24 cellular contexts compared by ENCODE assay signal in the genomic region with DNA sequence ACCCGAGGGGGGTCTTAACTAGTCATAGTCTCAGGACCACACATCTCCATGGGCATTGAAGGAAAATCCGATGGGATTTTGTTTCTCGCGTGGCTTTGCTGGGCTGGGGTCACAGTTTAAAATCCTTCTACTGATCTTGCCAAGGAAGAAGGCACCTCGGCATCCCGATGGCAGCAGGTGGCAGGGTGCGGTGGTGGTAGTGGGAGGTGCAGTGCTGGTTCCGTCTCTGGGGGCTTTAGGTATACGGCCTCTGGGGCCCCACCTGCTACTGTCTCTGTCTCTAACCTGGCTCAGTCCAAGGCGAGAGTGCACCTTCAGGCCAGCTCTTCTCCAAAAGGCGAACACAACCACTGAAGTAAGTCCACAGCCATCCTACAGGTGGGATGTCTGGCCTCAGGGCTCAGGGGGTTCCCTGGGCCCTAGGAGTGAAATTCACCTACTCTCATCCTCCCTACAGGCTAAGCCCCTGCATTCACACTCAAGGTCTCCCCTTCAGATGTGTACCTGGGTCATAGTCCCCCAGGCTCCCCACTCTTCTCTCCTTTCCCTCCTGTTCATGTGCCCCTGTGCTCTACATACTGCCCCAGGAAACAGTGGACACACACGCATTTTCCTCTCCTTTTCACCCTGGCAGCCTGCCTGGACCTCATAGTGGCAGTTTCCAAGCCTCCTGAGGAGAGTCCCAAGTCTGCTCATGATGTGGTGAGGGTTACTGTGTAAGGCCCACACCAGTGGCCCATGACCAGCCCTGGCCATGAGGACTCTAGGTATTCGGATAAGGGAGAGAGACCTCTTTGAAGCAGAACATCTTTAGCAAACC. TPM values are rescaled to one million over a fixed set of nuclear protein-coding genes. Genes with fewer than 3 reads are reported as not detected.
"Had no signal": no experiment of that assay in that cellular context is flagged by ENCODE, and none has a peak within 500 bp of the region (broad histone marks: within the 10 kb centered on the region; RNA-seq: fewer than 3 reads in every experiment).

No MANE protein-coding gene starts in this region.

- H3K4me3 Mint-ChIP-seq: naive thymus-derived CD4-positive, alpha-beta T cell; nephron progenitor cell; stimulated activated naive B cell treated with anti-CD40 and anti-IgM and Interleukin-4, amounts not matched to agents 10 μg/mL and 1 μg/mL and 100 μg/mL, for 72 hours; stimulated activated naive CD8-positive, alpha-beta T cell treated with anti-CD3 and anti-CD28 coated beads, Interleukin-15, amount 100 ng/mL, for 72 hours had no signal

- H3K4me1 Mint-ChIP-seq: naive thymus-derived CD4-positive, alpha-beta T cell; stimulated activated naive CD8-positive, alpha-beta T cell treated with anti-CD3 and anti-CD28 coated beads, Interleukin-15, amount 100 ng/mL, for 72 hours had no signal

- H3K27ac Mint-ChIP-seq: naive thymus-derived CD4-positive, alpha-beta T cell; nephron progenitor cell; stimulated activated naive B cell treated with anti-CD40 and anti-IgM and Interleukin-4, amounts not matched to agents 10 μg/mL and 1 μg/mL and 100 μg/mL, for 72 hours had no signal

- H3K9me3 ChIP-seq: gastrocnemius medialis, heart right ventricle, left lung, neutrophil, psoas muscle, sigmoid colon had no signal

- H3K36me3 Mint-ChIP-seq: naive thymus-derived CD4-positive, alpha-beta T cell; stimulated activated naive B cell treated with anti-CD40 and anti-IgM and Interleukin-4, amounts not matched to agents 10 μg/mL and 1 μg/mL and 100 μg/mL, for 72 hours had no signal

- ATAC-seq: esophagus mucosa; gastrocnemius medialis; left lung; naive thymus-derived CD4-positive, alpha-beta T cell; psoas muscle; stimulated activated naive B cell treated with anti-CD40 and anti-IgM and Interleukin-4, amounts not matched to agents 10 μg/mL and 1 μg/mL and 100 μg/mL, for 72 hours; stimulated activated naive CD8-positive, alpha-beta T cell treated with anti-CD3 and anti-CD28 coated beads, Interleukin-15, amount 100 ng/mL, for 72 hours had no signal

- H3K4me3 ChIP-seq: gastrocnemius medialis, heart right ventricle, left lung, lung, psoas muscle, sigmoid colon, skin epidermis had no signal

- H3K27ac ChIP-seq: gastrocnemius medialis, heart right ventricle, left lung, neutrophil, psoas muscle, sigmoid colon, skin epidermis had no signal

- H3K4me1 ChIP-seq: gastrocnemius medialis, psoas muscle, sigmoid colon had no signal

- H3K9me3 Mint-ChIP-seq: nephron progenitor cell; stimulated activated naive CD8-positive, alpha-beta T cell treated with anti-CD3 and anti-CD28 coated beads, Interleukin-15, amount 100 ng/mL, for 72 hours had no signal

- DNase-seq: effector memory CD4-positive, alpha-beta T cell; gastrocnemius medialis; heart right ventricle; hypothalamus; kidney glomerular epithelial cell; naive thymus-derived CD4-positive, alpha-beta T cell; nephron progenitor cell; psoas muscle; retina; sigmoid colon; stimulated activated CD4-positive, alpha-beta T cell treated with anti-CD3 and anti-CD28 coated beads, Interleukin-4, amount 100 ng/mL, for 4 hours; stimulated activated naive B cell treated with anti-CD40 and anti-IgM and Interleukin-4, amounts not matched to agents 10 μg/mL and 1 μg/mL and 100 μg/mL, for 72 hours; stimulated activated naive CD8-positive, alpha-beta T cell treated with anti-CD3 and anti-CD28 coated beads, Interleukin-15, amount 100 ng/mL, for 72 hours; substantia nigra; trophoblast cell had no signal

- H3K27me3 ChIP-seq: gastrocnemius medialis had no signal

- H3K27me3 Mint-ChIP-seq: stimulated activated naive CD8-positive, alpha-beta T cell treated with anti-CD3 and anti-CD28 coated beads, Interleukin-15, amount 100 ng/mL, for 72 hours had no signal

RNA-seq across cellular contexts. Expression of a gene that starts 0.7 kb away (rescaled TPM):
- total RNA-seq: fibroblast of villous mesenchyme; gastrocnemius medialis; left lung; lung; mononuclear cell; naive thymus-derived CD4-positive, alpha-beta T cell; osteoblast; psoas muscle; sigmoid colon; urinary bladder had no signal

RNA-seq across cellular contexts. Expression of a gene that starts 37.8 kb away (rescaled TPM):
- total RNA-seq: fibroblast of villous mesenchyme, osteoblast had no signal
